In genomic region chr11:57426439-57426753, GRCh38 we compare ENCODE assay signal across 10 cellular contexts. TPM values are rescaled to one million over a fixed set of nuclear protein-coding genes. Genes with fewer than 3 reads are reported as not detected.
DNase-seq lines count a peak whose midpoint lies in the region; ATAC-seq and TF ChIP-seq lines count a peak whose summit lies in the region.
"Had no signal": no experiment of that assay in that cellular context is flagged by ENCODE, and none has a peak within 500 bp of the region (broad histone marks: within the 10 kb centered on the region; RNA-seq: fewer than 3 reads in every experiment).

No MANE protein-coding gene starts in this region.

- ATAC-seq in SK-N-SH treated with all-trans-retinoic acid at 6 μM for 48 hours (no peak), activated B cell treated with CpG ODN at 0.5 μM for 24 hours (ENCODE audit: low read depth) (no peak)

- no peaks in the 10 kb centered on the region for H3K36me3 ChIP-seq in SK-N-SH (replicated peaks in 1 of 2; ENCODE audit: control insufficient read depth in 1 of 2, insufficient read depth in 2 of 2, low read length in 1 of 2)
- peaks cover 0 to 9% (median 2%) of the 10 kb centered on the region in 3 donors for H3K36me3 ChIP-seq in skeletal muscle tissue (ENCODE audit: control insufficient read depth in 3 of 3, insufficient read depth in 3 of 3, low read length in 3 of 3)

- no peaks in the 10 kb centered on the region for H3K27me3 Mint-ChIP-seq in activated B cell treated with CpG ODN at 0.5 μM for 24 hours

- 0 out of 2 replicates have a peak overlapping the region, but pooled peaks have one; percentile 38 for H2AFZ ChIP-seq in SK-N-SH (ENCODE audit: low read depth)

- DNase-seq in SK-N-SH = no peak
- DNase-seq in activated B cell treated with CpG ODN at 0.5 μM for 24 hours = no peak
- no peak for DNase-seq in fibroblast of pulmonary artery (ENCODE audit: low read depth)
- no peak for DNase-seq in GF-D8 (lab: John Stamatoyannopoulos, UW)
- DNase-seq in epidermal melanocyte (ENCODE audit: insufficient read length, low spot score) = no peak
- DNase-seq in D341Med (ENCODE audit: low spot score) = no peak

- H3K79me2 ChIP-seq in SK-N-SH (ENCODE audit: insufficient read depth) = no peaks in the 10 kb centered on the region

- peaks cover 47% of the 10 kb centered on the region for H3K4me1 Mint-ChIP-seq in activated B cell treated with CpG ODN at 0.5 μM for 24 hours

- no peaks in the 10 kb centered on the region for H3K9me2 ChIP-seq in SK-N-SH

- POLR2A ChIA-PET in SK-N-SH (lab: Yijun Ruan, JAX) (no interaction called here), activated B cell treated with CpG ODN at 0.5 μM for 24 hours (lab: Charles Lee) (interaction anchor here (1.0 to 12.4 kb wide), 5 partner anchors 22 to 91 kb away, joined by 3 to 238 read pairs (median 7); partner anchors contain the start of gene SSRP1)

- CTCF ChIA-PET in SK-N-SH (lab: Yijun Ruan, JAX) (interaction anchor here (0.6 to 6.3 kb wide), 3 partner anchors 31 to 84 kb away, joined by 3 to 26 read pairs (median 3); no protein-coding TSS in a partner anchor), activated B cell treated with CpG ODN at 0.5 μM for 24 hours (lab: Charles Lee) (no interaction called here)

- H3K27ac Mint-ChIP-seq in activated B cell treated with CpG ODN at 0.5 μM for 24 hours = peak overlapping the region; percentile 91

- peak overlapping the region in 1 of 2 experiments; percentile 39; a peak in 2 of 4 replicates for H3K4me3 ChIP-seq in SK-N-SH (ENCODE audit: low read depth in 2 of 2, low read length in 1 of 2)
- H3K4me3 ChIP-seq in fibroblast of pulmonary artery (replicated peaks; ENCODE audit: low read depth, low read length) = peak overlapping the region; percentile 48
- H3K4me3 ChIP-seq in skeletal muscle tissue (ENCODE audit: low read length in 3 of 3) = peak overlapping the region; percentile 44 to 71 (median 67)

- H3K4me1 ChIP-seq in SK-N-SH (ENCODE audit: control insufficient read depth in 1 of 2, insufficient read depth in 2 of 2, low read depth in 1 of 2, low read length in 1 of 2) = peaks cover 23 to 24% of the 10 kb centered on the region in 2 experiments; a peak in 2 of 4 replicates
- peaks cover 48 to 49% (median 48%) of the 10 kb centered on the region in 3 donors for H3K4me1 ChIP-seq in skeletal muscle tissue (ENCODE audit: control insufficient read depth in 3 of 3, insufficient read depth in 3 of 3, low read length in 3 of 3)

- H3K4me2 ChIP-seq in SK-N-SH = no peak overlapping the region

- H3K36me3 Mint-ChIP-seq in activated B cell treated with CpG ODN at 0.5 μM for 24 hours (ENCODE audit: low read depth) = peaks cover 51% of the 10 kb centered on the region

- no peak for TF ChIP-seq EP300 in SK-N-SH (IDR thresholded peaks at IDR 0.05; ENCODE audit: borderline replicate concordance in 1 of 2, low read depth in 1 of 2, low read length in 1 of 2)

- TF ChIP-seq CTCF in SK-N-SH (IDR thresholded peaks at IDR 0.05) = no peak
- no peak for TF ChIP-seq CTCF in activated B cell treated with CpG ODN at 0.5 μM for 24 hours (IDR thresholded peaks at IDR 0.05)
- no peak for TF ChIP-seq CTCF in fibroblast of pulmonary artery (IDR thresholded peaks at IDR 0.05; ENCODE audit: low read length, missing control alignments)

- intact Hi-C loops in activated B cell treated with CpG ODN at 0.5 μM for 24 hours (cut with micrococcal nuclease) = loop anchor here (1.0 to 10.0 kb wide), 7 partner anchors 48 to 1788 kb away; partner anchors contain the start of genes CLP1, MPEG1 and SELENOH

- no peaks in the 10 kb centered on the region for H4K20me1 ChIP-seq in SK-N-SH (ENCODE audit: insufficient read depth)

- 67% methylated on average over 8 of the region's 9 CpGs for WGBS in SK-N-SH (ENCODE audit: low lambda C conversion rate)

- TF ChIP-seq RAD21 in SK-N-SH (IDR thresholded peaks at IDR 0.05; ENCODE audit: low read length) = no peak

- H3F3A ChIP-seq in SK-N-SH (replicated peaks; ENCODE audit: insufficient read depth) = no peaks in the 10 kb centered on the region

- no peak overlapping the region for H3K27ac ChIP-seq in SK-N-SH (ENCODE audit: low read depth in 2 of 2, low read length in 1 of 2)
- peak overlapping the region; percentile 91 for H3K27ac ChIP-seq in skeletal muscle tissue (ENCODE audit: low read depth, low read length)

- H3K9me3 Mint-ChIP-seq in activated B cell treated with CpG ODN at 0.5 μM for 24 hours = no peaks in the 10 kb centered on the region

- H3K9ac ChIP-seq in SK-N-SH (no peak overlapping the region), skeletal muscle tissue (ENCODE audit: low read depth in 1 of 3, low read length in 3 of 3) (peak overlapping the region; percentile 73 to 84 (median 78))

- H3K9me3 ChIP-seq in SK-N-SH (no peaks in the 10 kb centered on the region), skeletal muscle tissue (ENCODE audit: control insufficient read depth in 3 of 3, low read length in 3 of 3) (no peaks in the 10 kb centered on the region)

- H3K4me3 Mint-ChIP-seq in activated B cell treated with CpG ODN at 0.5 μM for 24 hours = peak overlapping the region; percentile 92

- H3K27me3 ChIP-seq in SK-N-SH (ENCODE audit: insufficient read depth) (no peaks in the 10 kb centered on the region; the same call in 1 of the 2 replicates), skeletal muscle tissue (ENCODE audit: control insufficient read depth in 3 of 3, insufficient read depth in 3 of 3, low read length in 3 of 3) (no peaks in the 10 kb centered on the region)

TF ChIP-seq in SK-N-SH, 30 proteins besides CTCF, POLR2A, EP300 and RAD21:
- TF ChIP-seq POLR2AphosphoS5 (IDR thresholded peaks at IDR 0.05; ENCODE audit: low read depth, low read length) = no peak

TF ChIP-seq in SK-N-SH treated with all-trans-retinoic acid at 6 μM for 48 hours, 23 proteins besides CTCF, POLR2A, EP300 and RAD21:
- TF ChIP-seq PPARA (CRISPR knock-in tag; IDR thresholded peaks at IDR 0.05; ENCODE audit: borderline replicate concordance) (no peak), ARNTL (CRISPR knock-in tag; IDR thresholded peaks at IDR 0.05; ENCODE audit: borderline replicate concordance, low read depth) (no peak), GLIS3 (CRISPR knock-in tag; IDR thresholded peaks at IDR 0.05) (no peak), SNAI2 (CRISPR knock-in tag; IDR thresholded peaks at IDR 0.05) (no peak), TOX (CRISPR knock-in tag; IDR thresholded peaks at IDR 0.05; ENCODE audit: borderline replicate concordance) (no peak), RARB (CRISPR knock-in tag; IDR thresholded peaks at IDR 0.05) (no peak), OSR1 (CRISPR knock-in tag; IDR thresholded peaks at IDR 0.05) (no peak), BACH2 (CRISPR knock-in tag; IDR thresholded peaks at IDR 0.05; ENCODE audit: borderline replicate concordance) (no peak), ISL1 (CRISPR knock-in tag; IDR thresholded peaks at IDR 0.05) (no peak), ZNF8 (CRISPR knock-in tag; IDR thresholded peaks at IDR 0.05) (no peak), ZFP3 (CRISPR knock-in tag; IDR thresholded peaks at IDR 0.05) (no peak), ZFP30 (CRISPR knock-in tag; IDR thresholded peaks at IDR 0.05) (no peak)

RNA-seq across cellular contexts. Expression of gene SLC43A3, which starts 0.5 kb away (rescaled TPM):
- polyA plus RNA-seq in SK-N-SH (2012; rRNA removed) = 4.1 and 4.7 TPM in 2 replicates
- polyA plus RNA-seq in SK-N-SH (2012; cell fraction: cytosol; rRNA removed) = 2.4 and 4.4 TPM in 2 replicates
- polyA plus RNA-seq in SK-N-SH (2012; cell fraction: nucleus; rRNA removed) = 5.0 and 7.0 TPM in 2 replicates
- 213 and 237 TPM in 2 replicates for total RNA-seq in activated B cell treated with CpG ODN at 0.5 μM for 24 hours
- 15.1 TPM for total RNA-seq in skeletal muscle tissue

RNA-seq across cellular contexts. Expression of gene RTN4RL2, which starts 33.9 kb away (rescaled TPM):
- 0.08 and 0.30 TPM in 2 replicates for polyA plus RNA-seq in SK-N-SH (2012; rRNA removed)
- 0.13 and 0.39 TPM in 2 replicates for polyA plus RNA-seq in SK-N-SH (2012; cell fraction: cytosol; rRNA removed)
- 0.26 and 0.65 TPM in 2 replicates for polyA plus RNA-seq in SK-N-SH (2012; cell fraction: nucleus; rRNA removed)
- total RNA-seq in activated B cell treated with CpG ODN at 0.5 μM for 24 hours (0.13 and 0.24 TPM in 2 replicates), skeletal muscle tissue (not detected)

RNA-seq across cellular contexts. Expression of gene PRG2, which starts 35.9 kb away (rescaled TPM):
- polyA plus RNA-seq in SK-N-SH (2012; rRNA removed) = not detected in 2 replicates
- not detected in 2 replicates for polyA plus RNA-seq in SK-N-SH (2012; cell fraction: cytosol; rRNA removed)
- not detected in 2 replicates for polyA plus RNA-seq in SK-N-SH (2012; cell fraction: nucleus; rRNA removed)
- total RNA-seq in activated B cell treated with CpG ODN at 0.5 μM for 24 hours = 0.76 and 1.1 TPM in 2 replicates
- 1.0 TPM for total RNA-seq in skeletal muscle tissue
- total RNA-seq: Daoy had no signal

RNA-seq across cellular contexts. Expression of gene PRG3, which starts 45.4 kb away (rescaled TPM):
- not detected in 2 replicates for polyA plus RNA-seq in SK-N-SH (2012; rRNA removed)
- not detected in 2 replicates for polyA plus RNA-seq in SK-N-SH (2012; cell fraction: cytosol; rRNA removed)
- not detected in 2 replicates for polyA plus RNA-seq in SK-N-SH (2012; cell fraction: nucleus; rRNA removed)
- total RNA-seq in activated B cell treated with CpG ODN at 0.5 μM for 24 hours = not detected in 2 replicates
- total RNA-seq in skeletal muscle tissue = 2.6 TPM
- total RNA-seq: Daoy, subcutaneous adipose tissue had no signal

Comparison
In these comparisons a context has a peak if more than half of its experiments do, and no peak if none do; other contexts are left out.
1. RNA of gene SLC43A3, which starts 0.5 kb away (total RNA-seq): 213 to 237 TPM in activated B cell treated with CpG ODN at 0.5 μM for 24 hours; 15.1 TPM in skeletal muscle tissue (single experiment); every median in the first group is over 10 times any median in the second.